Comparison of ENCODE assay signal across 24 cellular contexts in genomic region chr12:89833337-89834252, GRCh38.
A peak's percentile ranks its signal among the peaks of the same experiment; 100 is the strongest.
DNase-seq lines count a peak whose midpoint lies in the region; ATAC-seq and TF ChIP-seq lines count a peak whose summit lies in the region.
"Had no signal": no experiment of that assay in that cellular context is flagged by ENCODE, and none has a peak within 500 bp of the region (broad histone marks: within the 10 kb centered on the region; RNA-seq: fewer than 3 reads in every experiment).

No MANE protein-coding gene starts in this region.

- H3K27ac ChIP-seq in temporal lobe (ENCODE audit: low read depth, low read length): peak overlapping the region; percentile 30
- H3K27ac ChIP-seq: body of pancreas, PC-9, psoas muscle, SJSA1, skin epidermis had no signal

- no peak overlapping the region for H3K4me3 ChIP-seq in fibroblast of the aortic adventitia (ENCODE audit: low read depth, low read length)
- H3K4me3 ChIP-seq: body of pancreas, PC-9, psoas muscle, SJSA1, skin epidermis had no signal

- ATAC-seq in SK-N-SH treated with all-trans-retinoic acid at 6 μM for 48 hours: peak; percentile 94
- ATAC-seq: activated T-helper 17 cell treated with anti-CD3 and anti-CD28 coated beads, Interleukin-2, amount 50 U/mL, for 72 hours; body of pancreas; left ventricle myocardium superior; psoas muscle; stimulated activated naive CD8-positive, alpha-beta T cell treated with anti-CD3 and anti-CD28 coated beads, Interleukin-15, Interleukin-2, amounts not matched to agents 100 U/mL and 50 U/mL, for 24 hours had no signal

- TF ChIP-seq CTCF in fibroblast of the aortic adventitia (IDR thresholded peaks at IDR 0.05; ENCODE audit: insufficient read depth, low read length): no peak

- peak; percentile 54 for DNase-seq in GM03348 (ENCODE audit: low spot score)
- peak; percentile 30 for DNase-seq in fibroblast of the aortic adventitia (ENCODE audit: low read depth)
- DNase-seq in central memory CD4-positive, alpha-beta T cell: no peak
- DNase-seq in DMS79 treated with DMSO at 0.1 percent for 48 hours (lab: John Stamatoyannopoulos, UW): no peak
- DNase-seq in DMS53 (lab: John Stamatoyannopoulos, UW): no peak
- DNase-seq: activated CD4-positive, alpha-beta T cell treated with anti-CD3 and anti-CD28 coated beads, Interleukin-2, amount 10 ng/mL, durations not matched to agents 24 days and 14 days; activated naive CD8-positive, alpha-beta T cell treated with anti-CD3 and anti-CD28 coated beads, Interleukin-2, amount 10 ng/mL, durations not matched to agents 7 days and 5 days; body of pancreas; C1 segment of cervical spinal cord; GDM1; KG1; left ventricle myocardium superior; NCI-H187; NCI-H226; NCI-H774; PC-9; psoas muscle; stimulated activated naive CD8-positive, alpha-beta T cell treated with anti-CD3 and anti-CD28 coated beads, Interleukin-15, Interleukin-2, amounts not matched to agents 100 U/mL and 50 U/mL, for 24 hours; T-helper 2 cell had no signal

TF ChIP-seq in SK-N-SH treated with all-trans-retinoic acid at 6 μM for 48 hours, 23 proteins besides CTCF, POLR2A, EP300 and RAD21:
- TF ChIP-seq TOX (CRISPR knock-in tag; IDR thresholded peaks at IDR 0.05; ENCODE audit: borderline replicate concordance) (no peak), CSRNP3 (CRISPR knock-in tag; IDR thresholded peaks at IDR 0.05) (no peak), ARNTL (CRISPR knock-in tag; IDR thresholded peaks at IDR 0.05; ENCODE audit: borderline replicate concordance, low read depth) (no peak), ISL1 (CRISPR knock-in tag; IDR thresholded peaks at IDR 0.05) (no peak)
- TF ChIP-seq, protein P1, sequence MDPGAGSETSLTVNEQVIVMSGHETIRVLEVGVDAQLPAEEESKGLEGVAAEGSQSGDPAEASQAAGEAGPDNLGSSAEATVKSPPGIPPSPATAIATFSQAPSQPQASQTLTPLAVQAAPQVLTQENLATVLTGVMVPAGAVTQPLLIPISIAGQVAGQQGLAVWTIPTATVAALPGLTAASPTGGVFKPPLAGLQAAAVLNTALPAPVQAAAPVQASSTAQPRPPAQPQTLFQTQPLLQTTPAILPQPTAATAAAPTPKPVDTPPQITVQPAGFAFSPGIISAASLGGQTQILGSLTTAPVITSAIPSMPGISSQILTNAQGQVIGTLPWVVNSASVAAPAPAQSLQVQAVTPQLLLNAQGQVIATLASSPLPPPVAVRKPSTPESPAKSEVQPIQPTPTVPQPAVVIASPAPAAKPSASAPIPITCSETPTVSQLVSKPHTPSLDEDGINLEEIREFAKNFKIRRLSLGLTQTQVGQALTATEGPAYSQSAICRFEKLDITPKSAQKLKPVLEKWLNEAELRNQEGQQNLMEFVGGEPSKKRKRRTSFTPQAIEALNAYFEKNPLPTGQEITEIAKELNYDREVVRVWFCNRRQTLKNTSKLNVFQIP (CRISPR knock-in tag; IDR thresholded peaks at IDR 0.05; ENCODE audit: borderline replicate concordance, low read depth): no peak

Comparison
In these comparisons a context has a peak if more than half of its experiments do, and no peak if none do; other contexts are left out.
1. DNase-seq: peak in GM03348 (single experiment) and fibroblast of the aortic adventitia (single experiment); none in central memory CD4-positive, alpha-beta T cell (single experiment), DMS79 treated with DMSO at 0.1 percent for 48 hours (single experiment) and DMS53 (single experiment).